In the genomic region with DNA sequence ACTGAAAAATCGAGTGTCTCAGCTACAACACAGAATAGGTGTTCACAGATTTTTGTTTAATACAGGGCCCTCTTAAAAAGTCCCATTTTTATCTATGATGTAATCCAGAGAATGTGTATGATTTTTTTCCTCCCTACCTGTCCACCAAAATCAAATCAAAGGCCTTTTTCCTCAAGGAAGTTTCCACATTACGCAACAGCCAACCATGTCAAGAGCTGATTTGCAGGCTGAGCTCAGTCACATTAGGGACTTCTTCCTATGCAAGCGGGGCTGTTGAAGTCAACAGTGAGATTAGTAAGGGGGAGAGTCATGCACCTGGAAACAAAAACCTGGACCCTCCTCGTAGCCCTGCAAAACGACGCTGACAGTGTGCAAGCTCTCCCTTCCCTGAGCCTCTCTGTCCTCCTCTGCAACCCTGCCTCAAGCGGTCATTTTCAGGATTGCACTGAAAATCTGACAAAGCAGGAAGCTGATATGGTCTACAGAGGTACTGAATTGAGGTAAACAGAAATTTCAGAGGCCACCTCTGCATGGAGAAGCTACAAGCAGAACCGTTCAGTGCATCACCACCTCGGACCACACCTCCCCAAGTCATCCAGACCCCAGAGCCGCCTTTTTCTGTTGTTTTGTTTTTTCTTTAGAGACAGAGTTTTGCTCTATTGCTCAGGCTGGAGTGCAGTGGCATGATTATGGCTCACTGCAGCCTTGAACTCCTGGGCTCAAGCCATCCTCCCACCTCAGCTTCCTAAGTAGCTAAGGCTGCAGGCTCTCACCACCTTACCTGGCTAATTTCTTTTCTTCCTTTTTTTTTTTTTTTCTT, we compare ENCODE assay signal across 9 cellular contexts. TPM values are rescaled to one million over a fixed set of nuclear protein-coding genes. Genes with fewer than 3 reads are reported as not detected.
A peak's percentile ranks its signal among the peaks of the same experiment; 100 is the strongest.
DNase-seq lines count a peak whose midpoint lies in the region; ATAC-seq and TF ChIP-seq lines count a peak whose summit lies in the region.
"Had no signal": no experiment of that assay in that cellular context is flagged by ENCODE, and none has a peak within 500 bp of the region (broad histone marks: within the 10 kb centered on the region; RNA-seq: fewer than 3 reads in every experiment).

No MANE protein-coding gene starts in this region.

- no peak overlapping the region for H3K27ac ChIP-seq in DND-41 (ENCODE audit: low read length)
- H3K27ac ChIP-seq in prostate gland, result no peak overlapping the region

- peaks cover 7% of the 10 kb centered on the region for H3K4me1 Mint-ChIP-seq in activated T-cell treated with anti-CD3 and anti-CD28 coated beads, Interleukin-2, amount 50 U/mL, for 4 hours (ENCODE audit: low read depth)

- H3K4me1 ChIP-seq in DND-41 (ENCODE audit: insufficient read depth, low read length), result no peaks in the 10 kb centered on the region
- no peaks in the 10 kb centered on the region for H3K4me1 ChIP-seq in prostate gland (replicated peaks)

- H3K4me3 Mint-ChIP-seq in activated T-cell treated with anti-CD3 and anti-CD28 coated beads, Interleukin-2, amount 50 U/mL, for 4 hours, result no peak overlapping the region
- H3K4me3 Mint-ChIP-seq: dendritic cell treated with granulocyte-macrophage colony-stimulating factor and Interleukin-4, amounts not matched to agents 40 ng/mL and 50 ng/mL, for 4 days had no signal

- no peaks in the 10 kb centered on the region for H4K20me1 ChIP-seq in DND-41 (ENCODE audit: insufficient read depth, low read length)

- H3K4me3 ChIP-seq in DND-41 (ENCODE audit: low read depth in 1 of 2, low read length in 2 of 2) (no peak overlapping the region), fibroblast of the aortic adventitia (ENCODE audit: low read depth, low read length) (no peak overlapping the region), prostate gland (no peak overlapping the region)

- DNase-seq in DND-41 (peak; percentile 72), OCI-M1 (lab: John Stamatoyannopoulos, UW) (peak; percentile 71), fibroblast of the aortic adventitia (ENCODE audit: low read depth) (peak; percentile 39), prostate gland (ENCODE audit: low spot score) (no peak), GOT3 (lab: John Stamatoyannopoulos, UW) (no peak)
- DNase-seq in activated T-cell treated with anti-CD3 and anti-CD28 coated beads, Interleukin-2, amount 50 U/mL, for 4 hours, result peak; percentile 57

- H3K9me3 Mint-ChIP-seq in activated T-cell treated with anti-CD3 and anti-CD28 coated beads, Interleukin-2, amount 50 U/mL, for 4 hours, result no peaks in the 10 kb centered on the region
- H3K9me3 Mint-ChIP-seq: dendritic cell treated with granulocyte-macrophage colony-stimulating factor and Interleukin-4, amounts not matched to agents 40 ng/mL and 50 ng/mL, for 4 days had no signal

- no peaks in the 10 kb centered on the region for H3K27me3 Mint-ChIP-seq in activated T-cell treated with anti-CD3 and anti-CD28 coated beads, Interleukin-2, amount 50 U/mL, for 4 hours (ENCODE audit: low read depth)

- intact Hi-C loops in prostate gland (cut with DNase I), result no loop called here

- no peaks in the 10 kb centered on the region for H3K79me2 ChIP-seq in DND-41 (ENCODE audit: insufficient read depth, low read length)

- no peaks in the 10 kb centered on the region for H3K36me3 ChIP-seq in DND-41 (ENCODE audit: insufficient read depth, low read length)
- H3K36me3 ChIP-seq in prostate gland, result no peaks in the 10 kb centered on the region

- no peaks in the 10 kb centered on the region for H3K36me3 Mint-ChIP-seq in activated T-cell treated with anti-CD3 and anti-CD28 coated beads, Interleukin-2, amount 50 U/mL, for 4 hours (ENCODE audit: insufficient read depth)

- 28% methylated on average over 10 of the region's 10 CpGs for WGBS in prostate gland

- ATAC-seq in DND-41 (ENCODE audit: insufficient read depth, low read depth) (peak; percentile 100), GM21381 (IDR thresholded peaks at IDR 0.05; ENCODE audit: unreplicated experiment) (peak; percentile 99), HG03565 (IDR thresholded peaks at IDR 0.05; ENCODE audit: unreplicated experiment) (peak; percentile 100)
- ATAC-seq in activated T-cell treated with anti-CD3 and anti-CD28 coated beads, Interleukin-2, amount 50 U/mL, for 4 hours, result peak; percentile 95 to 97

- H2AFZ ChIP-seq in DND-41 (ENCODE audit: low read depth, low read length), result peak overlapping the region; percentile 76

- H3K27me3 ChIP-seq in DND-41 (ENCODE audit: insufficient read depth, low read length, poor library complexity) (peaks cover 8% of the 10 kb centered on the region), prostate gland (replicated peaks; ENCODE audit: insufficient read depth) (no peaks in the 10 kb centered on the region)

- TF ChIP-seq CTCF in DND-41 (IDR thresholded peaks at IDR 0.05; ENCODE audit: borderline replicate concordance, extremely low read depth, low read length, poor library complexity, severe bottlenecking) (peak; percentile 89), fibroblast of the aortic adventitia (IDR thresholded peaks at IDR 0.05; ENCODE audit: insufficient read depth, low read length) (peak; percentile 88), prostate gland (IDR thresholded peaks at IDR 0.05) (peak in 3 of 4 experiments; percentile 29 to 54 (median 46))

- no peaks in the 10 kb centered on the region for H3K9me3 ChIP-seq in DND-41 (ENCODE audit: insufficient read depth, low read length, severe bottlenecking)
- no peaks in the 10 kb centered on the region for H3K9me3 ChIP-seq in prostate gland

- no peak overlapping the region for H3K9ac ChIP-seq in DND-41 (ENCODE audit: low read depth, low read length)

- no peak for TF ChIP-seq POLR2A in prostate gland (IDR thresholded peaks at IDR 0.05)

- no peak overlapping the region for H3K4me2 ChIP-seq in DND-41 (ENCODE audit: insufficient read depth, low read length)

RNA-seq across cellular contexts. Expression of gene SFXN1, which starts 13.7 kb away (rescaled TPM):
- 100 to 1,000 TPM; 345 to 411 (median 373) TPM for total RNA-seq in activated T-cell treated with anti-CD3 and anti-CD28 coated beads, Interleukin-2, amount 50 U/mL, for 4 hours
- 15.9 and 74.7 TPM in 2 replicates for total RNA-seq in fibroblast of the aortic adventitia (ENCODE audit: low replicate concordance)
- total RNA-seq in prostate gland, result 10 to 100 TPM; 35.6 to 44.3 TPM

RNA-seq across cellular contexts. Expression of gene DRD1, which starts 20.6 kb away (rescaled TPM):
- total RNA-seq in activated T-cell treated with anti-CD3 and anti-CD28 coated beads, Interleukin-2, amount 50 U/mL, for 4 hours, result under 1 TPM in 1 of 3 donors, not detected in 2; 0.05 TPM
- total RNA-seq in fibroblast of the aortic adventitia (ENCODE audit: low replicate concordance) (0.18 TPM in 1 of 2 replicates, not detected in the other), prostate gland (under 1 TPM; 0.28 to 0.77 TPM)

Comparison
In these comparisons a context has a peak if more than half of its experiments do, and no peak if none do; other contexts are left out.
1. DNase-seq: peak in DND-41 (single experiment), OCI-M1 (single experiment), activated T-cell treated with anti-CD3 and anti-CD28 coated beads, Interleukin-2, amount 50 U/mL, for 4 hours (single experiment) and fibroblast of the aortic adventitia (single experiment); none in prostate gland (single experiment) and GOT3 (single experiment).
2. Peak in every context shown above with its lines, with median percentiles within 50 percentile points of each other: ATAC-seq and CTCF ChIP-seq.